ENCODE assay signal across 23 cellular contexts in the genomic region with DNA sequence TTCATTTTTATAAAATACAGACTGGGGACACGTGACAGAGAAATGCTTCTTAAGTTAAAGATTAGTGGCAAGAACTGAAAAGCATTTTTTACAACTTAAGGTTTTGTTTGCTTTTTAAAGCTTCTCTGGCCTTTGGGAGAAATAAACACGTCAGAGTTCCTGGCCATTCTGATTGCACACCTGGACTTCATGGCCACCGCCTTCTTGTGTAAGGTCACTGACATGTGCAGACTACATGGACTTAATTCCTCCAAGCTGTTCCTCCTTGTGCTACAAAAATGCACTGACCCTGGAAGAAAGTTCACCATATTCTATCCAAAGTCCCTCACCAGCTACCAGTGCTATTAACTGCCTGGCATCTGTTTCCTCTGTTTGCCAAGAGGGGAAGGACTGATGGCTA. TPM values are rescaled to one million over a fixed set of nuclear protein-coding genes. Genes with fewer than 3 reads are reported as not detected.
A peak's percentile ranks its signal among the peaks of the same experiment; 100 is the strongest.
DNase-seq lines count a peak whose midpoint lies in the region; ATAC-seq and TF ChIP-seq lines count a peak whose summit lies in the region.
"Had no signal": no experiment of that assay in that cellular context is flagged by ENCODE, and none has a peak within 500 bp of the region (broad histone marks: within the 10 kb centered on the region; RNA-seq: fewer than 3 reads in every experiment).

No MANE protein-coding gene starts in this region.

- H3K36me3 Mint-ChIP-seq in Caco-2 (ENCODE audit: insufficient read depth, unreplicated experiment), result peaks cover 7% of the 10 kb centered on the region
- H3K36me3 Mint-ChIP-seq in nephron (ENCODE audit: low read depth), result no peaks in the 10 kb centered on the region
- H3K36me3 Mint-ChIP-seq: CD8-positive, alpha-beta T cell had no signal

- peaks cover 81% of the 10 kb centered on the region for H3K4me1 ChIP-seq in Caco-2
- peaks cover 0 to 31% (median 2%) of the 10 kb centered on the region in 4 donors for H3K4me1 ChIP-seq in Peyer's patch
- H3K4me1 ChIP-seq in hepatocyte (ENCODE audit: insufficient read depth), result peaks cover 5% of the 10 kb centered on the region
- peaks cover 0 to 59% (median 19%) of the 10 kb centered on the region in 4 donors for H3K4me1 ChIP-seq in tibial nerve

- H3K27ac Mint-ChIP-seq in Caco-2 (ENCODE audit: unreplicated experiment), result no peak overlapping the region
- peak overlapping the region; percentile 26 to 67 (median 51) for H3K27ac Mint-ChIP-seq in nephron
- H3K27ac Mint-ChIP-seq: activated naive CD8-positive, alpha-beta T cell; CD8-positive, alpha-beta T cell had no signal

- no peak overlapping the region for H3K4me2 ChIP-seq in hepatocyte

- no peaks in the 10 kb centered on the region for H3K9me2 ChIP-seq in hepatocyte (replicated peaks; ENCODE audit: insufficient read depth)

- 58% methylated on average over 3 of the region's 3 CpGs for WGBS in hepatocyte (ENCODE audit: low lambda C conversion rate, missing lambda C conversion rate)
- 60 to 75% methylated on average over 3 of the region's 3 CpGs for WGBS in tibial nerve, 2 donors

- H2AFZ ChIP-seq in hepatocyte, result no peak overlapping the region

- TF ChIP-seq POLR2A in Peyer's patch (IDR thresholded peaks at IDR 0.05), result no peak
- TF ChIP-seq POLR2A in tibial nerve (IDR thresholded peaks at IDR 0.05), result no peak

- no peak for TF ChIP-seq EP300 in tibial nerve (IDR thresholded peaks at IDR 0.05)

- H3K4me1 Mint-ChIP-seq in Caco-2 (ENCODE audit: low read depth, unreplicated experiment) (peaks cover 18% of the 10 kb centered on the region), nephron (peaks cover 58% of the 10 kb centered on the region)

- peaks cover 21% of the 10 kb centered on the region for H3K79me2 ChIP-seq in hepatocyte

- TF ChIP-seq CTCF in Caco-2 (IDR thresholded peaks at IDR 0.05; ENCODE audit: insufficient read depth in 1 of 2, low read depth in 1 of 2, low read length in 1 of 2, severe bottlenecking in 1 of 2, unreplicated experiment in 1 of 2) (no peak), Peyer's patch (IDR thresholded peaks at IDR 0.05) (no peak), hepatocyte (IDR thresholded peaks at IDR 0.05; ENCODE audit: poor library complexity) (no peak), nephron (IDR thresholded peaks at IDR 0.05; ENCODE audit: unreplicated experiment in 3 of 3) (no peak), tibial nerve (IDR thresholded peaks at IDR 0.05) (no peak)

- POLR2A ChIA-PET in Caco-2 (lab: Charles Lee), result interaction anchor here (0.9 to 1.2 kb wide), 3 partner anchors 54 to 171 kb away, joined by 3 to 9 read pairs (median 5); a partner anchor contains a TSS

- peak; percentile 45 to 63 for DNase-seq in Caco-2
- DNase-seq in Peyer's patch, result peak in 1 of 3 donors; percentile 72
- DNase-seq in hepatocyte (ENCODE audit: low spot score), result peak; percentile 60
- no peak for DNase-seq in NCI-H1436 (lab: John Stamatoyannopoulos, UW)
- DNase-seq in tibial nerve (ENCODE audit: low spot score in 2 of 2), result no peak
- DNase-seq in amniotic stem cell (lab: John Stamatoyannopoulos, UW), result no peak
- DNase-seq: activated CD4-positive, alpha-beta T cell treated with anti-CD3 and anti-CD28 coated beads for 4 hours; activated CD8-positive, alpha-beta memory T cell treated with anti-CD3 and anti-CD28 coated beads for 24 hours; activated effector memory CD4-positive, alpha-beta T cell treated with Interleukin-2 at 50 U/mL for 16 hours; caudate nucleus; CD8-positive, alpha-beta T cell; DMS153; islet precursor cell; lower lobe of right lung; NCI-H1048; NCI-H187; NCI-H526 treated with DMSO at 0.1 percent for 48 hours; psoas muscle; stimulated activated naive CD8-positive, alpha-beta T cell treated with anti-CD3 and anti-CD28 coated beads, Interleukin-15, Interleukin-2, amounts not matched to agents 100 U/mL and 50 U/mL, for 24 hours had no signal

- H3K9me3 Mint-ChIP-seq in Caco-2 (ENCODE audit: unreplicated experiment) (no peaks in the 10 kb centered on the region), nephron (no peaks in the 10 kb centered on the region)
- H3K9me3 Mint-ChIP-seq: CD8-positive, alpha-beta T cell had no signal

- no peaks in the 10 kb centered on the region for H4K20me1 ChIP-seq in hepatocyte (ENCODE audit: insufficient read depth, poor library complexity, severe bottlenecking)

- H3K27ac ChIP-seq in Peyer's patch (peak overlapping the region in 3 of 4 donors; percentile 16 to 70 (median 36)), hepatocyte (peak overlapping the region; percentile 77), tibial nerve (peak overlapping the region in 1 of 4 donors; percentile 71)
- H3K27ac ChIP-seq: lower lobe of right lung, psoas muscle, SK-N-MC had no signal

- intact Hi-C loops in Caco-2 (cut with micrococcal nuclease; ENCODE audit: unreplicated experiment), result no loop called here

- H3K36me3 ChIP-seq in Caco-2 (ENCODE audit: control insufficient read depth, insufficient read depth, low read length), result no peaks in the 10 kb centered on the region
- H3K36me3 ChIP-seq in Peyer's patch, result no peaks in the 10 kb centered on the region
- no peaks in the 10 kb centered on the region for H3K36me3 ChIP-seq in hepatocyte (replicated peaks; ENCODE audit: insufficient read depth, low read depth)
- no peaks in the 10 kb centered on the region for H3K36me3 ChIP-seq in tibial nerve
- H3K36me3 ChIP-seq: lower lobe of right lung had no signal

- ATAC-seq in GM18520 (IDR thresholded peaks at IDR 0.05; ENCODE audit: unreplicated experiment), result no peak
- ATAC-seq: CD8-positive, alpha-beta T cell; lower lobe of right lung; psoas muscle; stimulated activated naive CD8-positive, alpha-beta T cell treated with anti-CD3 and anti-CD28 coated beads, Interleukin-15, Interleukin-2, amounts not matched to agents 100 U/mL and 50 U/mL, for 24 hours had no signal

- no peak overlapping the region for H3K4me3 Mint-ChIP-seq in Caco-2 (ENCODE audit: unreplicated experiment)
- no peak overlapping the region for H3K4me3 Mint-ChIP-seq in nephron
- H3K4me3 Mint-ChIP-seq: activated naive CD8-positive, alpha-beta T cell; CD8-positive, alpha-beta T cell had no signal

- no peaks in the 10 kb centered on the region for H3K9me3 ChIP-seq in Caco-2
- no peaks in the 10 kb centered on the region for H3K9me3 ChIP-seq in Peyer's patch
- no peaks in the 10 kb centered on the region for H3K9me3 ChIP-seq in hepatocyte (ENCODE audit: low read depth)
- no peaks in the 10 kb centered on the region for H3K9me3 ChIP-seq in tibial nerve
- H3K9me3 ChIP-seq: lower lobe of right lung, psoas muscle had no signal

- H3K27me3 Mint-ChIP-seq in Caco-2 (ENCODE audit: insufficient read depth, unreplicated experiment) (no peaks in the 10 kb centered on the region), nephron (ENCODE audit: low read depth) (no peaks in the 10 kb centered on the region)

- no peak overlapping the region for H3K4me3 ChIP-seq in Caco-2 (ENCODE audit: low read depth, low read length)
- H3K4me3 ChIP-seq in Peyer's patch, result no peak overlapping the region
- H3K4me3 ChIP-seq in hepatocyte, result no peak overlapping the region
- H3K4me3 ChIP-seq in tibial nerve, result no peak overlapping the region
- H3K4me3 ChIP-seq: lower lobe of right lung, psoas muscle, SK-N-MC had no signal

- CTCF ChIA-PET in Caco-2 (lab: Charles Lee), result interaction anchor here (0.5 to 1.5 kb wide), 5 partner anchors 19 to 554 kb away, joined by 3 to 6 read pairs (median 5); a partner anchor contains a TSS

- H3K27me3 ChIP-seq in Caco-2 (replicated peaks; ENCODE audit: control insufficient read depth, insufficient read depth, low read length) (no peaks in the 10 kb centered on the region), Peyer's patch (no peaks in the 10 kb centered on the region), hepatocyte (no peaks in the 10 kb centered on the region), tibial nerve (no peaks in the 10 kb centered on the region)

- no TSS peak for BruUV-seq in Caco-2 (replicated peaks; lab: Mats Ljungman, UMichigan)

RNA-seq across cellular contexts. Expression of a gene that starts 56.1 kb away (rescaled TPM):
- total RNA-seq in Caco-2 (2022) (58.6 and 59.0 TPM in 2 replicates), Peyer's patch (10 to 100 TPM; 22.3 to 73.7 (median 55.1) TPM), hepatocyte (90.5 and 93.1 TPM in 2 replicates), tibial nerve (10 to 100 TPM; 53.1 to 95.4 (median 72.9) TPM)
- 175 and 178 TPM in 2 replicates for polyA plus RNA-seq in hepatocyte

Comparison
In these comparisons a context has a peak if more than half of its experiments do, and no peak if none do; other contexts are left out.
1. DNase-seq: peak in Caco-2 (2 of 2) and hepatocyte (single experiment); none in NCI-H1436 (single experiment), tibial nerve (0 of 2) and amniotic stem cell (single experiment).